14 cellular contexts compared by ENCODE assay signal in genomic region chr1:234639968-234640367, GRCh38.
"Had no signal": no experiment of that assay in that cellular context is flagged by ENCODE, and none has a peak within 500 bp of the region (broad histone marks: within the 10 kb centered on the region; RNA-seq: fewer than 3 reads in every experiment).

No MANE protein-coding gene starts in this region.

- H3K27me3 Mint-ChIP-seq: activated CD4-positive, alpha-beta memory T cell treated with anti-CD3 and anti-CD28 coated beads for 36 hours; activated naive CD8-positive, alpha-beta T cell had no signal

- H3K4me1 ChIP-seq: breast epithelium, vagina had no signal

- H3K4me3 Mint-ChIP-seq: activated CD4-positive, alpha-beta memory T cell treated with anti-CD3 and anti-CD28 coated beads for 36 hours; activated naive CD8-positive, alpha-beta T cell; activated T-cell treated with anti-CD3 and anti-CD28 coated beads, Interleukin-2, amount 50 U/mL, for 4 hours; natural killer cell treated with Interleukin-12 subunit alpha and Interleukin-12 subunit beta and Interleukin-15 and Interleukin-18, amount 100 ng/mL, for 72 hours had no signal

- H3K36me3 ChIP-seq: breast epithelium, esophagus squamous epithelium, thyroid gland, vagina had no signal

- H3K9me3 ChIP-seq: breast epithelium, esophagus squamous epithelium, mucosa of descending colon, thyroid gland, vagina had no signal

- DNase-seq: activated CD4-positive, alpha-beta memory T cell treated with anti-CD3 and anti-CD28 coated beads for 36 hours; activated effector memory CD4-positive, alpha-beta T cell treated with anti-CD3 and anti-CD28 coated beads, Interleukin-2, amount 50 U/mL, for 16 hours; activated T-cell treated with anti-CD3 and anti-CD28 coated beads, Interleukin-2, amount 50 U/mL, for 4 hours; anterior cingulate cortex; esophagus squamous epithelium; mammary epithelial cell; mucosa of descending colon; retina; T-helper 9 cell; thyroid gland had no signal

- ATAC-seq: activated T-cell treated with anti-CD3 and anti-CD28 coated beads, Interleukin-2, amount 50 U/mL, for 4 hours; natural killer cell treated with Interleukin-12 subunit alpha and Interleukin-12 subunit beta and Interleukin-15 and Interleukin-18, amount 100 ng/mL, for 72 hours had no signal

- H3K27ac ChIP-seq: breast epithelium, esophagus squamous epithelium, thyroid gland, vagina had no signal

- H3K4me3 ChIP-seq: breast epithelium, esophagus squamous epithelium, mucosa of descending colon, thyroid gland, vagina had no signal

- H3K36me3 Mint-ChIP-seq: activated CD4-positive, alpha-beta memory T cell treated with anti-CD3 and anti-CD28 coated beads for 36 hours; natural killer cell treated with Interleukin-12 subunit alpha and Interleukin-12 subunit beta and Interleukin-15 and Interleukin-18, amount 100 ng/mL, for 72 hours had no signal

- H3K9me3 Mint-ChIP-seq: activated CD4-positive, alpha-beta memory T cell treated with anti-CD3 and anti-CD28 coated beads for 36 hours; activated T-cell treated with anti-CD3 and anti-CD28 coated beads, Interleukin-2, amount 50 U/mL, for 4 hours had no signal

- H3K27me3 ChIP-seq: breast epithelium, esophagus squamous epithelium, thyroid gland, vagina had no signal

- H3K27ac Mint-ChIP-seq: activated CD4-positive, alpha-beta memory T cell treated with anti-CD3 and anti-CD28 coated beads for 36 hours; activated naive CD8-positive, alpha-beta T cell had no signal
